ENCODE assay signal across 33 cellular contexts in genomic region chr1:108871050-108871724, GRCh38. TPM values are rescaled to one million over a fixed set of nuclear protein-coding genes. Genes with fewer than 3 reads are reported as not detected.
"Had no signal": no experiment of that assay in that cellular context is flagged by ENCODE, and none has a peak within 500 bp of the region (broad histone marks: within the 10 kb centered on the region; RNA-seq: fewer than 3 reads in every experiment).

No MANE protein-coding gene starts in this region.

- H3K36me3 ChIP-seq: ascending aorta, cardiac muscle cell, MG63, SJCRH30 had no signal

- H3K27ac ChIP-seq: ascending aorta, cardiac muscle cell, SJCRH30, SK-N-MC had no signal

- H3K4me1 ChIP-seq: ascending aorta, SJCRH30 had no signal

- H3K27me3 ChIP-seq: ascending aorta, cardiac muscle cell, SJCRH30 had no signal

- H3K9me3 ChIP-seq: ascending aorta, MG63, SJCRH30 had no signal

- DNase-seq: activated B cell treated with CpG ODN at 0.5 μM for 24 hours; activated CD4-positive, alpha-beta memory T cell treated with anti-CD3 and anti-CD28 coated beads for 36 hours; activated CD4-positive, alpha-beta T cell treated with anti-CD3 and anti-CD28 coated beads for 4 hours; activated CD4-positive, alpha-beta T cell treated with anti-CD3 and anti-CD28 coated beads, Interleukin-2, amount 50 U/mL, for 1 hour; activated CD4-positive, CD25-positive, alpha-beta regulatory T cell treated with anti-CD3 and anti-CD28 coated beads, Interleukin-2, amount 50 U/mL, for 72 hours; activated CD8-positive, alpha-beta memory T cell treated with anti-CD3 and anti-CD28 coated beads, Interleukin-2, amount 50 U/mL, for 4 hours; activated effector memory CD4-positive, alpha-beta T cell treated with Interleukin-2 at 50 U/mL for 16 hours; activated naive CD4-positive, alpha-beta T cell; activated naive CD4-positive, alpha-beta T cell treated with anti-CD3 and anti-CD28 coated beads, Interleukin-2, amount 50 U/mL, for 16 hours; activated naive CD8-positive, alpha-beta T cell treated with anti-CD3 and anti-CD28 coated beads for 36 hours; activated T-cell treated with anti-CD3 and anti-CD28 coated beads for 4 hours; activated T-cell treated with anti-CD3 and anti-CD28 coated beads, Interleukin-2, amount 50 U/mL, for 4 hours; amygdala; Kasumi-1; MG63; NCI-H1048; NCI-H1105 treated with DMSO at 0.1 percent for 48 hours; NCI-H1436; NCI-H1694; NCI-H1930; NCI-H2081 treated with DMSO at 0.1 percent for 48 hours; NCI-H345; NCI-H524 treated with DMSO at 0.1 percent for 48 hours; SHP77; SJCRH30; T1000 had no signal

- H3K4me3 ChIP-seq: ascending aorta, cardiac muscle cell, MG63, SJCRH30, SK-N-MC had no signal

- ATAC-seq: activated T-cell treated with anti-CD3 and anti-CD28 coated beads, Interleukin-2, amount 50 U/mL, for 4 hours; Panc1 had no signal

RNA-seq across cellular contexts. Expression of gene AKNAD1, which starts 14.3 kb away (rescaled TPM):
- total RNA-seq: activated B cell treated with CpG ODN at 0.5 μM for 24 hours; activated CD4-positive, alpha-beta memory T cell treated with anti-CD3 and anti-CD28 coated beads for 36 hours; activated naive CD8-positive, alpha-beta T cell treated with anti-CD3 and anti-CD28 coated beads for 36 hours; activated T-cell treated with anti-CD3 and anti-CD28 coated beads, Interleukin-2, amount 50 U/mL, for 4 hours; activated T-helper 1 cell treated with anti-CD3 and anti-CD28 coated beads, Interleukin-12 subunit alpha, Interleukin-12 subunit beta, Interleukin-2, Interleukin-4 antibody, amounts not matched to agents 30 ng/mL and 10 ng/mL and 1 ng/mL, durations not matched to agents 14 hours and 24 hours and 36 hours; ascending aorta; cardiac muscle cell; T-helper 1 cell treated with Interleukin-12 subunit alpha and Interleukin-12 subunit beta and Interleukin-4 antibody, amounts not matched to agents 30 ng/mL and 1 ng/mL, for 36 hours; T-helper 2 cell treated with Interferon-gamma antibody and Interleukin-4, amounts not matched to agents 100 ng/mL and 5 ng/mL, for 36 hours had no signal
- polyA plus RNA-seq: cardiac muscle cell had no signal
